ENCODE assay signal across 9 cellular contexts in the genomic region with DNA sequence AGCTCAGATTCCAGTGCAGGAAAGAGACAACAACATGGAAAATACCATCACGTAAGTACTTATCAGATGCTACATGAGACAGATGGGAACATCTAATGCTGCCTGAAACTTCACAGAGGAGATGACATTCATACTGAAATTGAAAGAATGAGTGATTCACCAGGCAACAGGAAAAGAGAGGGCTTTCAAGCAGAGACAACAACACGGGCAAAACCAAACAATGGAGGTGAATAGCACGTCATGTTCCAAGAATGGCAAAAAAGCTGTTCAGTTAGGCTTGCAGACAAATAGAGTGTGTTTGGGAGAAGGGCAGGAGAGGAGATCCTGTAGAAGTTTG. TPM values are rescaled to one million over a fixed set of nuclear protein-coding genes. Genes with fewer than 3 reads are reported as not detected.
A peak's percentile ranks its signal among the peaks of the same experiment; 100 is the strongest.
DNase-seq lines count a peak whose midpoint lies in the region; ATAC-seq and TF ChIP-seq lines count a peak whose summit lies in the region.
"Had no signal": no experiment of that assay in that cellular context is flagged by ENCODE, and none has a peak within 500 bp of the region (broad histone marks: within the 10 kb centered on the region; RNA-seq: fewer than 3 reads in every experiment).

No MANE protein-coding gene starts in this region.

- ATAC-seq in HG02970 (IDR thresholded peaks at IDR 0.05; ENCODE audit: low FRiP score, unreplicated experiment), result peak; percentile 76
- ATAC-seq in effector memory CD8-positive, alpha-beta T cell (replicated peaks), result no peak

- DNase-seq in DMS53 (lab: John Stamatoyannopoulos, UW) (peak; percentile 4), DMS53 treated with DMSO at 0.1 percent for 48 hours (lab: John Stamatoyannopoulos, UW; ENCODE audit: unreplicated experiment) (no peak), renal cortical epithelial cell (ENCODE audit: low read depth) (peak; percentile 54), SIG-M5 treated with dmso at 0.1 percent for 504 hours (lab: John Stamatoyannopoulos, UW; ENCODE audit: unreplicated experiment) (no peak), erythroblast (lab: John Stamatoyannopoulos, UW) (no peak)
- peak; percentile 55 for DNase-seq in activated CD4-positive, alpha-beta memory T cell treated with anti-CD3 and anti-CD28 coated beads, Interleukin-2, amount 10 ng/mL, durations not matched to agents 7 days and 5 days
- no peak for DNase-seq in effector memory CD8-positive, alpha-beta T cell
- DNase-seq: NCI-H187 treated with DMSO at 0.1 percent for 48 hours had no signal

- CTCF ChIA-PET in activated CD4-positive, alpha-beta memory T cell treated with anti-CD3 and anti-CD28 coated beads, Interleukin-2, amount 10 ng/mL, durations not matched to agents 7 days and 5 days (lab: Charles Lee), result interaction anchor here (0.8 to 2.6 kb wide), 4 partner anchors 12 to 484 kb away, joined by 3 to 12 read pairs (median 4); partner anchors contain the start of genes GTF2H5 and SERAC1

- H3K4me3 Mint-ChIP-seq in activated CD4-positive, alpha-beta memory T cell treated with anti-CD3 and anti-CD28 coated beads, Interleukin-2, amount 10 ng/mL, durations not matched to agents 7 days and 5 days, result peak overlapping the region; percentile 35
- H3K4me3 Mint-ChIP-seq in effector memory CD8-positive, alpha-beta T cell, result no peak overlapping the region

- peaks cover 4% of the 10 kb centered on the region for H3K36me3 Mint-ChIP-seq in activated CD4-positive, alpha-beta memory T cell treated with anti-CD3 and anti-CD28 coated beads, Interleukin-2, amount 10 ng/mL, durations not matched to agents 7 days and 5 days (ENCODE audit: low read depth)
- no peaks in the 10 kb centered on the region for H3K36me3 Mint-ChIP-seq in effector memory CD8-positive, alpha-beta T cell (ENCODE audit: insufficient read depth)

- H3K9me3 Mint-ChIP-seq in activated CD4-positive, alpha-beta memory T cell treated with anti-CD3 and anti-CD28 coated beads, Interleukin-2, amount 10 ng/mL, durations not matched to agents 7 days and 5 days, result peaks cover 3% of the 10 kb centered on the region
- no peaks in the 10 kb centered on the region for H3K9me3 Mint-ChIP-seq in effector memory CD8-positive, alpha-beta T cell

- POLR2A ChIA-PET in activated CD4-positive, alpha-beta memory T cell treated with anti-CD3 and anti-CD28 coated beads, Interleukin-2, amount 10 ng/mL, durations not matched to agents 7 days and 5 days (lab: Charles Lee), result interaction anchor here (0.8 to 1.9 kb wide), 8 partner anchors 24 to 446 kb away, joined by 3 to 6 read pairs (median 4); partner anchors contain the start of genes DYNLT1, GTF2H5, SERAC1 and SYTL3

- TF ChIP-seq POLR2A in erythroblast (IDR thresholded peaks at IDR 0.05; ENCODE audit: low read length), result no peak

- no peaks in the 10 kb centered on the region for H3K27me3 Mint-ChIP-seq in activated CD4-positive, alpha-beta memory T cell treated with anti-CD3 and anti-CD28 coated beads, Interleukin-2, amount 10 ng/mL, durations not matched to agents 7 days and 5 days
- peaks cover 0 to 8% of the 10 kb centered on the region in 2 donors for H3K27me3 Mint-ChIP-seq in effector memory CD8-positive, alpha-beta T cell

- H3K4me1 Mint-ChIP-seq in activated CD4-positive, alpha-beta memory T cell treated with anti-CD3 and anti-CD28 coated beads, Interleukin-2, amount 10 ng/mL, durations not matched to agents 7 days and 5 days, result peaks cover 43% of the 10 kb centered on the region
- H3K4me1 Mint-ChIP-seq in effector memory CD8-positive, alpha-beta T cell (ENCODE audit: low read depth in 2 of 2), result peaks cover 0 to 3% of the 10 kb centered on the region in 2 donors

- H3K27ac Mint-ChIP-seq in activated CD4-positive, alpha-beta memory T cell treated with anti-CD3 and anti-CD28 coated beads, Interleukin-2, amount 10 ng/mL, durations not matched to agents 7 days and 5 days, result peak overlapping the region; percentile 85
- H3K27ac Mint-ChIP-seq in effector memory CD8-positive, alpha-beta T cell, result peak overlapping the region in 1 of 2 donors; percentile 3

RNA-seq across cellular contexts. Expression of gene GTF2H5, which starts 39.3 kb away (rescaled TPM):
- 10 to 100 TPM; 18.7 to 20.3 TPM for total RNA-seq in activated CD4-positive, alpha-beta memory T cell treated with anti-CD3 and anti-CD28 coated beads, Interleukin-2, amount 10 ng/mL, durations not matched to agents 7 days and 5 days
- 6.9 and 9.7 TPM in 2 replicates for total RNA-seq in renal cortical epithelial cell

RNA-seq across cellular contexts. Expression of gene SERAC1, which starts 39.4 kb away (rescaled TPM):
- total RNA-seq in activated CD4-positive, alpha-beta memory T cell treated with anti-CD3 and anti-CD28 coated beads, Interleukin-2, amount 10 ng/mL, durations not matched to agents 7 days and 5 days, result 1 to 10 TPM; 6.1 to 7.0 TPM
- 13.5 and 20.9 TPM in 2 replicates for total RNA-seq in renal cortical epithelial cell

Comparison
In these comparisons a context has a peak if more than half of its experiments do, and no peak if none do; other contexts are left out.
1. DNase-seq: peak in DMS53 (single experiment), activated CD4-positive, alpha-beta memory T cell treated with anti-CD3 and anti-CD28 coated beads, Interleukin-2, amount 10 ng/mL, durations not matched to agents 7 days and 5 days (single experiment) and renal cortical epithelial cell (single experiment); none in DMS53 treated with DMSO at 0.1 percent for 48 hours (single experiment), SIG-M5 treated with dmso at 0.1 percent for 504 hours (single experiment), effector memory CD8-positive, alpha-beta T cell (0 of 3) and erythroblast (0 of 2).